Comparison of ENCODE assay signal across 27 cellular contexts in genomic region chr16:12417051-12417818, GRCh38.
DNase-seq lines count a peak whose midpoint lies in the region; ATAC-seq, FAIRE-seq and TF ChIP-seq lines count a peak whose summit lies in the region.
"Had no signal": no experiment of that assay in that cellular context is flagged by ENCODE, and none has a peak within 500 bp of the region (broad histone marks: within the 10 kb centered on the region; RNA-seq: fewer than 3 reads in every experiment).

No MANE protein-coding gene starts in this region.

- H3K4me1 ChIP-seq in HEK293 (ENCODE audit: control insufficient read depth, insufficient read depth, low read length), result no peaks in the 10 kb centered on the region
- H3K4me1 ChIP-seq in K562 (replicated peaks in 1 of 2; ENCODE audit: control insufficient read depth in 2 of 2, insufficient read depth in 2 of 2, low read length in 2 of 2), result peaks cover 3 to 21% of the 10 kb centered on the region in 2 experiments; a peak in 3 of 5 replicates
- no peaks in the 10 kb centered on the region for H3K4me1 ChIP-seq in SK-N-SH (ENCODE audit: control insufficient read depth in 1 of 2, insufficient read depth in 2 of 2, low read depth in 1 of 2, low read length in 1 of 2)
- no peaks in the 10 kb centered on the region for H3K4me1 ChIP-seq in HAP-1

- no peak for DNase-seq in K562 (ENCODE audit: extremely low read depth in 1 of 4, low spot score in 3 of 4)
- no peak for DNase-seq in nephron progenitor cell
- no peak for DNase-seq in stimulated activated naive B cell treated with anti-CD40 and anti-IgM and Interleukin-4, amounts not matched to agents 10 μg/mL and 1 μg/mL and 100 μg/mL, for 72 hours
- no peak for DNase-seq in SK-N-SH
- no peak for DNase-seq in HuH-7 (ENCODE audit: low spot score)
- DNase-seq in HAP-1 (ENCODE audit: low spot score in 2 of 2), result no peak
- DNase-seq: CD8-positive, alpha-beta memory T cell; DMS 273 treated with DMSO at 0.1 percent for 48 hours; DMS79; EL; GDM1; Kasumi-1; NCI-H1092 treated with DMSO at 0.1 percent for 48 hours; NCI-H1436; NCI-H187; NCI-H2081 treated with DMSO at 0.1 percent for 48 hours; NCI-H2171; NCI-H345; NCI-H510A treated with DMSO at 0.1 percent for 48 hours; SIG-M5 had no signal

- in situ Hi-C loops in K562 (cut with MboI) (no loop called here), HAP-1 (cut with MboI; ENCODE audit: low sequenced_read_pairs) (no loop called here)

- POLR2A ChIA-PET in HEK293 (lab: Yijun Ruan, JAX), result no interaction called here
- POLR2A ChIA-PET in K562 (lab: Yijun Ruan, JAX), result no interaction called here
- POLR2A ChIA-PET in SK-N-SH (lab: Yijun Ruan, JAX), result no interaction called here

- H3K27ac ChIP-seq in HEK293 (ENCODE audit: extremely low read depth, low read depth, low read length), result no peak overlapping the region
- no peak overlapping the region for H3K27ac ChIP-seq in K562 (ENCODE audit: extremely low read depth, low read depth, low read length)
- H3K27ac ChIP-seq in SK-N-SH (ENCODE audit: low read depth in 2 of 2, low read length in 1 of 2), result no peak overlapping the region
- H3K27ac ChIP-seq: C4-2B, SK-N-MC had no signal

- intact Hi-C loops in K562 (cut with micrococcal nuclease), result no loop called here

- H3K4me3 ChIP-seq in HEK293 (ENCODE audit: low read depth, low read length), result no peak overlapping the region
- no peak overlapping the region for H3K4me3 ChIP-seq in K562
- no peak overlapping the region for H3K4me3 ChIP-seq in SK-N-SH (ENCODE audit: low read depth in 2 of 2, low read length in 1 of 2)
- H3K4me3 ChIP-seq in HAP-1, result no peak overlapping the region
- H3K4me3 ChIP-seq: SK-N-MC had no signal

- ATAC-seq in K562, result no peak
- no peak for ATAC-seq in stimulated activated naive B cell treated with anti-CD40 and anti-IgM and Interleukin-4, amounts not matched to agents 10 μg/mL and 1 μg/mL and 100 μg/mL, for 72 hours (replicated peaks)
- ATAC-seq: HCT116 had no signal

- H3K9me3 ChIP-seq in HEK293 (ENCODE audit: control insufficient read depth, insufficient read depth, low read depth, low read length) (no peaks in the 10 kb centered on the region), K562 (replicated peaks; ENCODE audit: control insufficient read depth, insufficient read depth, low read depth, low read length) (no peaks in the 10 kb centered on the region), SK-N-SH (no peaks in the 10 kb centered on the region), HAP-1 (no peaks in the 10 kb centered on the region)

- H3K4me2 ChIP-seq in K562 (ENCODE audit: insufficient read depth, low read length) (no peak overlapping the region), SK-N-SH (no peak overlapping the region)

- TF ChIP-seq CTCF in HEK293 (tag by site-specific recombination; IDR thresholded peaks at IDR 0.05) (no peak), K562 (IDR thresholded peaks at IDR 0.05 in 2 of 3, conservative IDR thresholded peaks at IDR 0.05 in 1 of 3; ENCODE audit: insufficient read depth in 2 of 3, low read depth in 1 of 3, low read length in 3 of 3) (no peak), nephron progenitor cell (IDR thresholded peaks at IDR 0.05) (no peak), SK-N-SH (IDR thresholded peaks at IDR 0.05) (no peak)

- peaks cover 4% of the 10 kb centered on the region for H3K9me1 ChIP-seq in K562 (ENCODE audit: control insufficient read depth, insufficient read depth, low read length)

- H3K36me3 ChIP-seq in HEK293 (ENCODE audit: control insufficient read depth in 2 of 2, insufficient read depth in 1 of 2, low read length in 2 of 2) (no peaks in the 10 kb centered on the region), K562 (ENCODE audit: control insufficient read depth, insufficient read depth, low read length) (no peaks in the 10 kb centered on the region), SK-N-SH (replicated peaks in 1 of 2; ENCODE audit: control insufficient read depth in 1 of 2, insufficient read depth in 2 of 2, low read length in 1 of 2) (no peaks in the 10 kb centered on the region), HAP-1 (replicated peaks) (no peaks in the 10 kb centered on the region)

- H3K27me3 ChIP-seq in K562 (ENCODE audit: control insufficient read depth in 2 of 2, insufficient read depth in 2 of 2, low read length in 2 of 2) (peaks cover 0 to 7% of the 10 kb centered on the region in 2 experiments; a peak in 2 of 5 replicates), SK-N-SH (ENCODE audit: insufficient read depth) (no peaks in the 10 kb centered on the region), HAP-1 (ENCODE audit: low read depth) (no peaks in the 10 kb centered on the region)

- H3F3A ChIP-seq in SK-N-SH (replicated peaks; ENCODE audit: insufficient read depth), result no peaks in the 10 kb centered on the region

- no peaks in the 10 kb centered on the region for H3K79me2 ChIP-seq in K562 (ENCODE audit: control insufficient read depth, insufficient read depth, low read length)
- H3K79me2 ChIP-seq in SK-N-SH (ENCODE audit: insufficient read depth), result no peaks in the 10 kb centered on the region

- peaks cover 17% of the 10 kb centered on the region for H4K20me1 ChIP-seq in K562 (replicated peaks; ENCODE audit: control insufficient read depth, insufficient read depth, low read length)
- no peaks in the 10 kb centered on the region for H4K20me1 ChIP-seq in SK-N-SH (ENCODE audit: insufficient read depth)

- TF ChIP-seq POLR2A in K562 (conservative IDR thresholded peaks at IDR 0.05), result no peak

- peaks cover 8% of the 10 kb centered on the region for H3K27me3 Mint-ChIP-seq in nephron progenitor cell (ENCODE audit: low read depth, poor library complexity)
- H3K27me3 Mint-ChIP-seq in stimulated activated naive B cell treated with anti-CD40 and anti-IgM and Interleukin-4, amounts not matched to agents 10 μg/mL and 1 μg/mL and 100 μg/mL, for 72 hours, result no peaks in the 10 kb centered on the region

- FAIRE-seq in K562 (lab: Jason Lieb, UNC), result no peak
- FAIRE-seq: GM12891, H1, RCC 7860 had no signal

- 59% methylated on average over 4 of the region's 5 CpGs for WGBS in K562 (ENCODE audit: insufficient coverage, low coverage, missing lambda C conversion rate)
- 94% methylated on average over 4 of the region's 5 CpGs for WGBS in SK-N-SH (ENCODE audit: low lambda C conversion rate)

- no peak for TF ChIP-seq RAD21 in K562 (CRISPR knock-in tag; conservative IDR thresholded peaks at IDR 0.05 in 1 of 2, IDR thresholded peaks at IDR 0.05 in 1 of 2)
- TF ChIP-seq RAD21 in SK-N-SH (IDR thresholded peaks at IDR 0.05; ENCODE audit: low read length), result no peak

- H3K4me1 Mint-ChIP-seq in nephron progenitor cell, result peaks cover 16% of the 10 kb centered on the region
- H3K4me1 Mint-ChIP-seq in stimulated activated naive B cell treated with anti-CD40 and anti-IgM and Interleukin-4, amounts not matched to agents 10 μg/mL and 1 μg/mL and 100 μg/mL, for 72 hours, result peaks cover 16 to 20% of the 10 kb centered on the region in 2 donors

- H3K36me3 Mint-ChIP-seq in nephron progenitor cell (ENCODE audit: low read depth), result peaks cover 6% of the 10 kb centered on the region
- H3K36me3 Mint-ChIP-seq in stimulated activated naive B cell treated with anti-CD40 and anti-IgM and Interleukin-4, amounts not matched to agents 10 μg/mL and 1 μg/mL and 100 μg/mL, for 72 hours, result peaks cover 34 to 51% of the 10 kb centered on the region in 2 donors

- no peaks in the 10 kb centered on the region for H3K9me2 ChIP-seq in SK-N-SH

- H3K27ac Mint-ChIP-seq in nephron progenitor cell, result peak overlapping the region; percentile 41
- H3K27ac Mint-ChIP-seq in stimulated activated naive B cell treated with anti-CD40 and anti-IgM and Interleukin-4, amounts not matched to agents 10 μg/mL and 1 μg/mL and 100 μg/mL, for 72 hours, result peak overlapping the region; percentile 39

- no peak overlapping the region for H3K9ac ChIP-seq in K562 (ENCODE audit: insufficient read depth in 1 of 2, low read depth in 2 of 2, low read length in 2 of 2)
- H3K9ac ChIP-seq in SK-N-SH, result no peak overlapping the region

- no peak overlapping the region for H3K4me3 Mint-ChIP-seq in nephron progenitor cell
- H3K4me3 Mint-ChIP-seq in stimulated activated naive B cell treated with anti-CD40 and anti-IgM and Interleukin-4, amounts not matched to agents 10 μg/mL and 1 μg/mL and 100 μg/mL, for 72 hours, result no peak overlapping the region
- H3K4me3 Mint-ChIP-seq: CD8-positive, alpha-beta memory T cell had no signal

- H2AFZ ChIP-seq in K562 (ENCODE audit: low read depth, low read length), result no peak overlapping the region
- H2AFZ ChIP-seq in SK-N-SH (ENCODE audit: low read depth), result no peak overlapping the region

- no TSS peak for BruUV-seq in K562 (replicated peaks; lab: Mats Ljungman, UMichigan)

- no peak for TF ChIP-seq EP300 in K562 (IDR thresholded peaks at IDR 0.05; ENCODE audit: low read length)
- no peak for TF ChIP-seq EP300 in SK-N-SH (IDR thresholded peaks at IDR 0.05; ENCODE audit: borderline replicate concordance in 1 of 2, low read depth in 1 of 2, low read length in 1 of 2)

- no peaks in the 10 kb centered on the region for H3K9me3 Mint-ChIP-seq in nephron progenitor cell
- H3K9me3 Mint-ChIP-seq in stimulated activated naive B cell treated with anti-CD40 and anti-IgM and Interleukin-4, amounts not matched to agents 10 μg/mL and 1 μg/mL and 100 μg/mL, for 72 hours, result no peaks in the 10 kb centered on the region
- H3K9me3 Mint-ChIP-seq: CD8-positive, alpha-beta memory T cell had no signal

- CTCF ChIA-PET in HEK293 (lab: Yijun Ruan, JAX) (interaction anchor here (0.7 kb wide), 1 partner anchor 1131 kb away, joined by 5 read pairs; no protein-coding TSS in a partner anchor), K562 (lab: Yijun Ruan, JAX; ENCODE audit: low intra/inter-chr PET ratio) (no interaction called here), SK-N-SH (lab: Yijun Ruan, JAX) (no interaction called here)

TF ChIP-seq in HEK293, 187 proteins besides CTCF, POLR2A, EP300 and RAD21 (continues in another document):
- peak; percentile 46; the same call in 1 of the 2 replicates for TF ChIP-seq PRDM1 (tag by site-specific recombination; IDR thresholded peaks at IDR 0.05)
- TF ChIP-seq ZNF777 (tag by site-specific recombination; IDR thresholded peaks at IDR 0.05; ENCODE audit: borderline replicate concordance), result 0 out of 2 replicates have a peak, but pooled peaks have one; percentile 17
- no peak for TF ChIP-seq ZNF211 (tag by site-specific recombination; IDR thresholded peaks at IDR 0.05; ENCODE audit: low read depth)

TF ChIP-seq in K562, 482 proteins besides CTCF, POLR2A, EP300 and RAD21 (continues in another document):
- TF ChIP-seq MTA2 (IDR thresholded peaks at IDR 0.05; ENCODE audit: low read depth), result no peak

TF ChIP-seq in SK-N-SH, 30 proteins besides CTCF, POLR2A, EP300 and RAD21 (continues in another document):
- no peak for TF ChIP-seq FOSL2 (IDR thresholded peaks at IDR 0.05; ENCODE audit: borderline replicate concordance, low read depth)
- no peak for TF ChIP-seq YY1 (IDR thresholded peaks at IDR 0.05; ENCODE audit: low read depth)
- no peak for TF ChIP-seq MXI1 (IDR thresholded peaks at IDR 0.05; ENCODE audit: low read depth, low read length)
- no peak for TF ChIP-seq TCF12 (IDR thresholded peaks at IDR 0.05)
- TF ChIP-seq MEF2A (IDR thresholded peaks at IDR 0.05; ENCODE audit: borderline replicate concordance, low read depth), result no peak
- no peak for TF ChIP-seq TAF1 (IDR thresholded peaks at IDR 0.05; ENCODE audit: borderline replicate concordance, low read depth, low read length)

Comparison
In these comparisons a context has a peak if more than half of its experiments do, and no peak if none do; other contexts are left out.
1. Of the 44 proteins assayed by ChIP-seq in both K562 and HEK293: peak only in K562: ZBTB26; only in HEK293: none; in both: none; in neither: 43.